Comparison of ENCODE assay signal across 8 cellular contexts in the genomic region with DNA sequence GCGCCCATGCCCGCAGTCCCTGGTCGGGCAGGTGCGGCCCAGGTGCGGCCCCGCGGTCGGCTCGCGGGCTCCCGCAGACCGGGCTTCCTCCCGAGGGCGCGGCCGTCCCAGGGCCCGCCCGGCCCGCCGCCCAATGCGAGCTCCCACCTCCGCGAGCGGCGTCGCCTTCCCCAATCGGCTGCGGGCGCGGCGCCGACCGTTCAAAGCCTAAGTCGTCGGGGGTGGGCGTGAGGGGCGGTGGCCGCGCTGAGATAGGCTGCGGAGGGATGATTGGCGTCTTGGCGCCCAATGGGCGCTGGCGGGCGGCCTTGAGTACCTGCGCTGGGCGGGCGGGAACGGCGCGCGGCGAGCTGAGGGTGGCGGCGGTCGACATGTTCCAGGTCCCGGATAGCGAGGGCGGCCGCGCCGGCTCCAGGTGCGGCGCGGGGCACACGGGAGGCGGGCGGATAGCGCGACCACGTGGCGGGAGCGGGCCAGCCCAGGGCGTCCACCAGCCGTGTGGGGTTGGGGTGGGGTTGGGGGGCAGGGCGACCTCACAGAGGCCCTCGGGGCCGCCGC. TPM values are rescaled to one million over a fixed set of nuclear protein-coding genes. Genes with fewer than 3 reads are reported as not detected.
DNase-seq lines count a peak whose midpoint lies in the region; ATAC-seq and TF ChIP-seq lines count a peak whose summit lies in the region.

A gene with protein sequence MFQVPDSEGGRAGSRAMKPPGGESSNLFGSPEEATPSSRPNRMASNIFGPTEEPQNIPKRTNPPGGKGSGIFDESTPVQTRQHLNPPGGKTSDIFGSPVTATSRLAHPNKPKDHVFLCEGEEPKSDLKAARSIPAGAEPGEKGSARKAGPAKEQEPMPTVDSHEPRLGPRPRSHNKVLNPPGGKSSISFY (plus strand): TSS at position 338 of the 558 bp plus-strand sequence. CDS start 34 bp downstream, at position 372.

- peaks cover 8 to 30% (median 18%) of the 10 kb centered on the region in 4 donors for H3K4me1 ChIP-seq in esophagus muscularis mucosa

- intact Hi-C loops in esophagus muscularis mucosa (cut with DNase I): loop anchor here (2.0 kb wide), 1 partner anchor 27 kb away; no protein-coding TSS in a partner anchor

- H3K36me3 ChIP-seq in esophagus muscularis mucosa: peaks cover 17 to 33% (median 31%) of the 10 kb centered on the region in 4 donors

- H3K27ac Mint-ChIP-seq in activated T-cell treated with anti-CD3 and anti-CD28 coated beads, Interleukin-2, amount 50 U/mL, for 24 hours: peak within 1 kb of the TSS; percentile 91

- H3K27me3 Mint-ChIP-seq in activated T-cell treated with anti-CD3 and anti-CD28 coated beads, Interleukin-2, amount 50 U/mL, for 24 hours: no peaks in the 10 kb centered on the region

- TF ChIP-seq EP300 in esophagus muscularis mucosa (IDR thresholded peaks at IDR 0.05): no peak

- H3K4me3 ChIP-seq in esophagus muscularis mucosa: peak within 1 kb of the TSS; percentile 78 to 95 (median 88)

- TF ChIP-seq CTCF in esophagus muscularis mucosa (IDR thresholded peaks at IDR 0.05): peak in 1 of 3 experiments; percentile 10

- H3K27me3 ChIP-seq in esophagus muscularis mucosa: no peaks in the 10 kb centered on the region

- peak within 1 kb of the TSS; percentile 95 for H3K4me3 Mint-ChIP-seq in activated T-cell treated with anti-CD3 and anti-CD28 coated beads, Interleukin-2, amount 50 U/mL, for 24 hours

- H3K36me3 Mint-ChIP-seq in activated T-cell treated with anti-CD3 and anti-CD28 coated beads, Interleukin-2, amount 50 U/mL, for 24 hours (ENCODE audit: low read depth): peaks cover 68% of the 10 kb centered on the region

- no peaks in the 10 kb centered on the region for H3K9me3 ChIP-seq in esophagus muscularis mucosa

- H3K27ac ChIP-seq in esophagus muscularis mucosa (replicated peaks in 1 of 4): peak within 1 kb of the TSS; percentile 70 to 84 (median 76)

- 0% methylated on average over 3 of the region's 79 CpGs for WGBS in esophagus muscularis mucosa

- DNase-seq in DMS153 treated with DMSO at 0.1 percent for 48 hours (lab: John Stamatoyannopoulos, UW; ENCODE audit: unreplicated experiment): peak; percentile 96
- peak; percentile 89 for DNase-seq in KG1 (lab: John Stamatoyannopoulos, UW)
- DNase-seq in activated T-cell treated with anti-CD3 and anti-CD28 coated beads, Interleukin-2, amount 50 U/mL, for 24 hours: peak; percentile 97
- peak; percentile 98 for DNase-seq in esophagus muscularis mucosa (ENCODE audit: extremely low spot score)
- peak; percentile 96 for DNase-seq in myocyte (ENCODE audit: low read depth)
- peak; percentile 91 to 97 for DNase-seq in stimulated activated CD8-positive, alpha-beta memory T cell treated with anti-CD3 and anti-CD28 coated beads, Interleukin-7, amount 100 ng/mL, for 4 hours (ENCODE audit: low read depth in 2 of 2)

- no peak for TF ChIP-seq POLR2A in esophagus muscularis mucosa (IDR thresholded peaks at IDR 0.05; ENCODE audit: low read depth)

- H3K4me1 Mint-ChIP-seq in activated T-cell treated with anti-CD3 and anti-CD28 coated beads, Interleukin-2, amount 50 U/mL, for 24 hours (ENCODE audit: low read depth): peaks cover 35% of the 10 kb centered on the region

- ATAC-seq in GM21717 (IDR thresholded peaks at IDR 0.05; ENCODE audit: unreplicated experiment): peak; percentile 81

- no peaks in the 10 kb centered on the region for H3K9me3 Mint-ChIP-seq in activated T-cell treated with anti-CD3 and anti-CD28 coated beads, Interleukin-2, amount 50 U/mL, for 24 hours

TF ChIP-seq in PFSK-1, 5 proteins besides CTCF, POLR2A, EP300 and RAD21:
- TF ChIP-seq POLR2AphosphoS5 (IDR thresholded peaks at IDR 0.05; ENCODE audit: low read depth, low read length) (peak; percentile 71), SIN3A (IDR thresholded peaks at IDR 0.05; ENCODE audit: borderline replicate concordance, insufficient read depth, low read length) (no peak), FOXP2 (optimal IDR thresholded peaks at IDR 0.05; ENCODE audit: borderline replicate concordance, extremely low read depth, extremely low read length, insufficient read depth) (peak; percentile 31)

RNA-seq across cellular contexts. Expression of the gene that starts here (rescaled TPM):
- 44.9 TPM for polyA plus RNA-seq in PFSK-1 (2012; ENCODE audit: insufficient read length, low read depth)
- total RNA-seq in esophagus muscularis mucosa: 10 to 100 TPM; 20.8 to 57.5 (median 38.2) TPM
- 20.1 and 24.7 TPM in 2 replicates for total RNA-seq in myocyte
- polyA plus RNA-seq in myocyte (2012): 26.3 TPM

Comparison
In these comparisons a context has a peak if more than half of its experiments do, and no peak if none do; other contexts are left out.
1. Peak in every context shown above with its lines: DNase-seq, ATAC-seq, H3K4me3 ChIP-seq and H3K27ac ChIP-seq.